ENCODE assay signal across 8 cellular contexts in genomic region chr22:20507253-20508066, GRCh38. TPM values are rescaled to one million over a fixed set of nuclear protein-coding genes. Genes with fewer than 3 reads are reported as not detected.
DNase-seq lines count a peak whose midpoint lies in the region; ATAC-seq and TF ChIP-seq lines count a peak whose summit lies in the region.

MED15 (plus strand) TSS chr22:20507610; CDS start chr22:20507679, 69 bp downstream.

- peaks cover 48 to 56% (median 52%) of the 10 kb centered on the region in 3 donors for H3K4me1 Mint-ChIP-seq in CD8-positive, alpha-beta memory T cell
- H3K4me1 Mint-ChIP-seq in activated CD8-positive, alpha-beta memory T cell treated with anti-CD3 and anti-CD28 coated beads, Interleukin-2, amount 10 ng/mL, durations not matched to agents 7 days and 5 days, result peaks cover 48% of the 10 kb centered on the region
- peaks cover 30% of the 10 kb centered on the region for H3K4me1 Mint-ChIP-seq in endodermal cell

- peak within 1 kb of the TSS; percentile 99 for H3K27ac ChIP-seq in CD8-positive, alpha-beta memory T cell (ENCODE audit: low read depth, low read length)
- H3K27ac ChIP-seq in endodermal cell (ENCODE audit: low read depth, low read length) (peak within 1 kb of the TSS; percentile 82), mesodermal cell (ENCODE audit: low read depth, low read length, severe bottlenecking) (peak within 1 kb of the TSS; percentile 95)

- peaks cover 0 to 1% of the 10 kb centered on the region in 2 donors for H3K27me3 Mint-ChIP-seq in CD8-positive, alpha-beta memory T cell
- no peaks in the 10 kb centered on the region for H3K27me3 Mint-ChIP-seq in activated CD8-positive, alpha-beta memory T cell treated with anti-CD3 and anti-CD28 coated beads, Interleukin-2, amount 10 ng/mL, durations not matched to agents 7 days and 5 days
- H3K27me3 Mint-ChIP-seq in endodermal cell (ENCODE audit: insufficient read depth), result no peaks in the 10 kb centered on the region

- peaks cover 44% of the 10 kb centered on the region for H3K4me1 ChIP-seq in CD8-positive, alpha-beta memory T cell (ENCODE audit: insufficient read depth, low read length)
- peaks cover 11% of the 10 kb centered on the region for H3K4me1 ChIP-seq in NT2/D1 (ENCODE audit: insufficient read depth, insufficient read length)
- peaks cover 4% of the 10 kb centered on the region for H3K4me1 ChIP-seq in endodermal cell (ENCODE audit: control insufficient read depth, insufficient read depth, low read length)
- peaks cover 23% of the 10 kb centered on the region for H3K4me1 ChIP-seq in mesodermal cell (ENCODE audit: control insufficient read depth, insufficient read depth, low read length, poor library complexity, severe bottlenecking)

- DNase-seq in CD8-positive, alpha-beta memory T cell, result peak; percentile 81 to 92 (median 82)
- DNase-seq in HT-29 (ENCODE audit: low spot score) (peak; percentile 93), NT2/D1 (ENCODE audit: low read depth, low spot score) (peak; percentile 72), endodermal cell (peak; percentile 97)
- DNase-seq in activated CD8-positive, alpha-beta memory T cell treated with anti-CD3 and anti-CD28 coated beads, Interleukin-2, amount 10 ng/mL, durations not matched to agents 7 days and 5 days, result peak; percentile 95
- peak; percentile 73 to 79 for DNase-seq in stimulated activated CD8-positive, alpha-beta memory T cell treated with anti-CD3 and anti-CD28 coated beads, Interleukin-15, amount 100 ng/mL, for 4 hours (ENCODE audit: low read depth in 2 of 2)

- peak; percentile 79 for ATAC-seq in GM19463 (IDR thresholded peaks at IDR 0.05; ENCODE audit: unreplicated experiment)
- peak; percentile 89 for ATAC-seq in activated CD8-positive, alpha-beta memory T cell treated with anti-CD3 and anti-CD28 coated beads, Interleukin-2, amount 10 ng/mL, durations not matched to agents 7 days and 5 days

- CTCF ChIA-PET in CD8-positive, alpha-beta memory T cell (lab: Charles Lee), result interaction anchor here (1.2 to 4.3 kb wide), 10 partner anchors 11 to 63 kb away, joined by 3 to 16 read pairs (median 6); no protein-coding TSS in a partner anchor
- CTCF ChIA-PET in activated CD8-positive, alpha-beta memory T cell treated with anti-CD3 and anti-CD28 coated beads, Interleukin-2, amount 10 ng/mL, durations not matched to agents 7 days and 5 days (lab: Charles Lee), result interaction anchor here (0.9 to 4.1 kb wide), 16 partner anchors 9 to 276 kb away, joined by 3 to 35 read pairs (median 5); no protein-coding TSS in a partner anchor

- no peak for TF ChIP-seq CTCF in endodermal cell (conservative IDR thresholded peaks at IDR 0.05)

- H3K9ac ChIP-seq in NT2/D1 (ENCODE audit: insufficient read length, low read depth) (peak within 1 kb of the TSS; percentile 98), endodermal cell (ENCODE audit: extremely low read depth, low read length, poor library complexity, severe bottlenecking) (peak within 1 kb of the TSS; percentile 94)

- no peaks in the 10 kb centered on the region for H3K9me3 Mint-ChIP-seq in CD8-positive, alpha-beta memory T cell
- H3K9me3 Mint-ChIP-seq in activated CD8-positive, alpha-beta memory T cell treated with anti-CD3 and anti-CD28 coated beads, Interleukin-2, amount 10 ng/mL, durations not matched to agents 7 days and 5 days (ENCODE audit: low read depth), result no peaks in the 10 kb centered on the region
- no peaks in the 10 kb centered on the region for H3K9me3 Mint-ChIP-seq in endodermal cell

- H3K36me3 Mint-ChIP-seq in CD8-positive, alpha-beta memory T cell, result peaks cover 0 to 37% (median 12%) of the 10 kb centered on the region in 3 donors
- peaks cover 33% of the 10 kb centered on the region for H3K36me3 Mint-ChIP-seq in activated CD8-positive, alpha-beta memory T cell treated with anti-CD3 and anti-CD28 coated beads, Interleukin-2, amount 10 ng/mL, durations not matched to agents 7 days and 5 days
- H3K36me3 Mint-ChIP-seq in endodermal cell (ENCODE audit: low read depth), result peaks cover 5% of the 10 kb centered on the region

- no peaks in the 10 kb centered on the region for H3K9me3 ChIP-seq in CD8-positive, alpha-beta memory T cell (ENCODE audit: low read length)
- H3K9me3 ChIP-seq in NT2/D1 (ENCODE audit: insufficient read depth, low read length) (no peaks in the 10 kb centered on the region), endodermal cell (ENCODE audit: control insufficient read depth, low read length) (no peaks in the 10 kb centered on the region), mesodermal cell (ENCODE audit: control insufficient read depth, low read length) (no peaks in the 10 kb centered on the region)

- POLR2A ChIA-PET in CD8-positive, alpha-beta memory T cell (lab: Charles Lee), result interaction anchor here (0.7 to 2.9 kb wide), 8 partner anchors 16 to 60 kb away, joined by 3 to 23 read pairs (median 10); no protein-coding TSS in a partner anchor

- H3K27me3 ChIP-seq in CD8-positive, alpha-beta memory T cell (ENCODE audit: insufficient read depth, low read length, poor library complexity, severe bottlenecking), result no peaks in the 10 kb centered on the region
- H3K27me3 ChIP-seq in NT2/D1 (ENCODE audit: insufficient read depth, insufficient read length) (no peaks in the 10 kb centered on the region), endodermal cell (ENCODE audit: control insufficient read depth, insufficient read depth, low read length, poor library complexity, severe bottlenecking) (no peaks in the 10 kb centered on the region)

- WGBS in endodermal cell (ENCODE audit: insufficient coverage in 1 of 2, insufficient read length in 1 of 2), 2 experiments, result 1 to 2% methylated on average over 33 to 58 of the region's 58 CpGs
- WGBS in mesodermal cell (ENCODE audit: insufficient coverage in 2 of 2), 2 experiments, result 2% methylated on average over 44 to 52 of the region's 58 CpGs

- H3K4me3 Mint-ChIP-seq in CD8-positive, alpha-beta memory T cell, result peak within 1 kb of the TSS; percentile 94 to 100 (median 97)
- H3K4me3 Mint-ChIP-seq in activated CD8-positive, alpha-beta memory T cell treated with anti-CD3 and anti-CD28 coated beads, Interleukin-2, amount 10 ng/mL, durations not matched to agents 7 days and 5 days, result peak within 1 kb of the TSS; percentile 97
- peak within 1 kb of the TSS; percentile 85 for H3K4me3 Mint-ChIP-seq in endodermal cell

- H3K27ac Mint-ChIP-seq in CD8-positive, alpha-beta memory T cell, result peak within 1 kb of the TSS; percentile 73 to 99 (median 97)
- peak within 1 kb of the TSS; percentile 95 for H3K27ac Mint-ChIP-seq in activated CD8-positive, alpha-beta memory T cell treated with anti-CD3 and anti-CD28 coated beads, Interleukin-2, amount 10 ng/mL, durations not matched to agents 7 days and 5 days
- peak within 1 kb of the TSS; percentile 88 for H3K27ac Mint-ChIP-seq in endodermal cell

- H3K36me3 ChIP-seq in CD8-positive, alpha-beta memory T cell (ENCODE audit: insufficient read depth, low read length), result peaks cover 5% of the 10 kb centered on the region
- H3K36me3 ChIP-seq in NT2/D1 (ENCODE audit: insufficient read depth, insufficient read length, low read length) (peaks cover 16% of the 10 kb centered on the region), endodermal cell (ENCODE audit: control insufficient read depth, insufficient read depth, low read length) (peaks cover 4% of the 10 kb centered on the region), mesodermal cell (ENCODE audit: control insufficient read depth, insufficient read depth, low read length) (peaks cover 20% of the 10 kb centered on the region)

- peak within 1 kb of the TSS; percentile 98 for H3K4me3 ChIP-seq in CD8-positive, alpha-beta memory T cell (ENCODE audit: low read length)
- H3K4me3 ChIP-seq in NT2/D1 (ENCODE audit: insufficient read length, low read depth) (peak within 1 kb of the TSS; percentile 85), endodermal cell (ENCODE audit: low read length) (peak within 1 kb of the TSS; percentile 100), mesodermal cell (ENCODE audit: extremely low read depth, insufficient read depth, low read length, poor library complexity, severe bottlenecking) (peak within 1 kb of the TSS; percentile 95)

RNA-seq across cellular contexts. Expression of gene MED15, which starts in this region (rescaled TPM):
- total RNA-seq in CD8-positive, alpha-beta memory T cell, result 100 to 1,000 TPM in 1 of 2 experiments, 10 to 100 TPM in 1; 98.0 to 106 TPM
- polyA plus RNA-seq in CD8-positive, alpha-beta memory T cell, result 120 TPM
- total RNA-seq in HT-29 (2014; rRNA removed; shearing (Covaris generic)), result 110 and 127 TPM in 2 replicates
- total RNA-seq in activated CD8-positive, alpha-beta memory T cell treated with anti-CD3 and anti-CD28 coated beads, Interleukin-2, amount 10 ng/mL, durations not matched to agents 7 days and 5 days, result 100 to 1,000 TPM; 145 to 179 TPM
- 10 to 100 TPM; 61.4 to 62.7 TPM for total RNA-seq in endodermal cell
- polyA plus RNA-seq in endodermal cell (2013, experiment 1 of 2), result 49.1 TPM
- 45.9 TPM for polyA plus RNA-seq in endodermal cell (2013, experiment 2 of 2)
- polyA plus RNA-seq in mesodermal cell (2013, experiment 1 of 2), result 83.8 TPM
- 71.0 TPM for polyA plus RNA-seq in mesodermal cell (2013, experiment 2 of 2)

Comparison
In these comparisons a context has a peak if more than half of its experiments do, and no peak if none do; other contexts are left out.
1. Peak in every context shown above with its lines: DNase-seq, ATAC-seq, H3K4me3 ChIP-seq and H3K27ac ChIP-seq.